In genomic region chr1:39205102-39205780, GRCh38 we compare ENCODE assay signal across 8 cellular contexts. TPM values are rescaled to one million over a fixed set of nuclear protein-coding genes. Genes with fewer than 3 reads are reported as not detected.
DNase-seq lines count a peak whose midpoint lies in the region; ATAC-seq and TF ChIP-seq lines count a peak whose summit lies in the region.

No MANE protein-coding gene starts in this region.

- H3K4me1 ChIP-seq in SK-N-SH (ENCODE audit: control insufficient read depth in 1 of 2, insufficient read depth in 2 of 2, low read depth in 1 of 2, low read length in 1 of 2) (peaks cover 7 to 10% of the 10 kb centered on the region in 2 experiments; a peak in 2 of 4 replicates), right atrium auricular region (peaks cover 0 to 48% of the 10 kb centered on the region in 2 donors)

- H3K9ac ChIP-seq in SK-N-SH = peak overlapping the region; percentile 84

- H3K27me3 ChIP-seq in SK-N-SH (ENCODE audit: insufficient read depth) (no peaks in the 10 kb centered on the region), right atrium auricular region (no peaks in the 10 kb centered on the region)

- ATAC-seq in GM21786 (IDR thresholded peaks at IDR 0.05; ENCODE audit: unreplicated experiment) (peak; percentile 53), GM21576 (IDR thresholded peaks at IDR 0.05; ENCODE audit: unreplicated experiment) (no peak)

- CTCF ChIA-PET in SK-N-SH (lab: Yijun Ruan, JAX) = interaction anchor here (1.0 to 4.1 kb wide), 5 partner anchors 13 to 76 kb away, joined by 3 to 30 read pairs (median 3); no protein-coding TSS in a partner anchor

- POLR2A ChIA-PET in SK-N-SH (lab: Yijun Ruan, JAX) = no interaction called here

- H3K27ac ChIP-seq in SK-N-SH (ENCODE audit: low read depth in 2 of 2, low read length in 1 of 2) (peak overlapping the region; percentile 72 to 97), adipose tissue (ENCODE audit: low read depth, low read length) (peak overlapping the region; percentile 68), right atrium auricular region (peak overlapping the region; percentile 91 to 97)

- H4K20me1 ChIP-seq in SK-N-SH (ENCODE audit: insufficient read depth) = no peaks in the 10 kb centered on the region

- no peak for TF ChIP-seq RAD21 in SK-N-SH (IDR thresholded peaks at IDR 0.05; ENCODE audit: low read length)

- H3K4me2 ChIP-seq in SK-N-SH = peak overlapping the region; percentile 80

- peak overlapping the region; percentile 41 to 70; a peak in 3 of 4 replicates for H3K4me3 ChIP-seq in SK-N-SH (ENCODE audit: low read depth in 2 of 2, low read length in 1 of 2)
- peak overlapping the region; percentile 49 to 54 for H3K4me3 ChIP-seq in right atrium auricular region
- H3K4me3 ChIP-seq in skeletal muscle cell (ENCODE audit: low read depth, low read length) = peak overlapping the region; percentile 53

- no peak for TF ChIP-seq CTCF in SK-N-SH (IDR thresholded peaks at IDR 0.05)
- no peak for TF ChIP-seq CTCF in right atrium auricular region (IDR thresholded peaks at IDR 0.05)
- TF ChIP-seq CTCF in GM10266 (IDR thresholded peaks at IDR 0.05; ENCODE audit: control insufficient read depth, insufficient read depth, low read depth, missing control alignments) = no peak

- no peaks in the 10 kb centered on the region for H3K9me3 ChIP-seq in SK-N-SH
- no peaks in the 10 kb centered on the region for H3K9me3 ChIP-seq in right atrium auricular region

- H2AFZ ChIP-seq in SK-N-SH (ENCODE audit: low read depth) = no peak overlapping the region

- H3K36me3 ChIP-seq in SK-N-SH (replicated peaks in 1 of 2; ENCODE audit: control insufficient read depth in 1 of 2, insufficient read depth in 2 of 2, low read length in 1 of 2) (peaks cover 0 to 14% of the 10 kb centered on the region in 2 experiments), right atrium auricular region (peaks cover 4% of the 10 kb centered on the region)

- 46% methylated on average over 4 of the region's 4 CpGs for WGBS in SK-N-SH (ENCODE audit: low lambda C conversion rate)
- WGBS in adipose tissue, 3 donors = 18 to 79% (median 36%) methylated on average over 4 of the region's 4 CpGs

- H3K79me2 ChIP-seq in SK-N-SH (ENCODE audit: insufficient read depth) = peaks cover 94% of the 10 kb centered on the region

- no peaks in the 10 kb centered on the region for H3K9me2 ChIP-seq in SK-N-SH

- peaks cover 54% of the 10 kb centered on the region for H3F3A ChIP-seq in SK-N-SH (replicated peaks; ENCODE audit: insufficient read depth)

- DNase-seq in SK-N-SH (no peak), right atrium auricular region (ENCODE audit: low spot score) (peak; percentile 68), skeletal muscle cell (ENCODE audit: low read depth) (peak; percentile 36), NCI-H2171 treated with DMSO at 0.1 percent for 48 hours (lab: John Stamatoyannopoulos, UW) (no peak), GM10266 (ENCODE audit: extremely low spot score) (no peak)

- TF ChIP-seq EP300 in SK-N-SH (IDR thresholded peaks at IDR 0.05; ENCODE audit: borderline replicate concordance in 1 of 2, low read depth in 1 of 2, low read length in 1 of 2) = no peak

TF ChIP-seq in SK-N-SH, 30 proteins besides CTCF, POLR2A, EP300 and RAD21:
- TF ChIP-seq GATA2 (CRISPR knock-in tag; IDR thresholded peaks at IDR 0.05) = no peak
- 0 out of 2 replicates have a peak, but pooled peaks have one; percentile 4 for TF ChIP-seq JUND (IDR thresholded peaks at IDR 0.05)
- no peak for TF ChIP-seq MAX (IDR thresholded peaks at IDR 0.05; ENCODE audit: low read depth)

RNA-seq across cellular contexts. Expression of gene MACF1, which starts 0.7 kb away (rescaled TPM):
- polyA plus RNA-seq in SK-N-SH (2012; rRNA removed) = 37.6 and 45.9 TPM in 2 replicates
- polyA plus RNA-seq in SK-N-SH (2012; cell fraction: cytosol; rRNA removed) = 34.1 and 37.3 TPM in 2 replicates
- 141 and 172 TPM in 2 replicates for polyA plus RNA-seq in SK-N-SH (2012; cell fraction: nucleus; rRNA removed)
- polyA plus RNA-seq in adipose tissue = 10 to 100 TPM; 32.3 to 63.1 (median 61.9) TPM
- 100 to 1,000 TPM; 273 to 278 TPM for total RNA-seq in right atrium auricular region

Comparison
In these comparisons a context has a peak if more than half of its experiments do, and no peak if none do; other contexts are left out.
1. DNase-seq: peak in right atrium auricular region (single experiment) and skeletal muscle cell (single experiment); none in SK-N-SH (single experiment), NCI-H2171 treated with DMSO at 0.1 percent for 48 hours (single experiment) and GM10266 (single experiment).
2. Peak in every context shown above with its lines, with median percentiles within 50 percentile points of each other: H3K27ac ChIP-seq and H3K4me3 ChIP-seq.